Comparison of ENCODE assay signal across 33 cellular contexts in the genomic region with DNA sequence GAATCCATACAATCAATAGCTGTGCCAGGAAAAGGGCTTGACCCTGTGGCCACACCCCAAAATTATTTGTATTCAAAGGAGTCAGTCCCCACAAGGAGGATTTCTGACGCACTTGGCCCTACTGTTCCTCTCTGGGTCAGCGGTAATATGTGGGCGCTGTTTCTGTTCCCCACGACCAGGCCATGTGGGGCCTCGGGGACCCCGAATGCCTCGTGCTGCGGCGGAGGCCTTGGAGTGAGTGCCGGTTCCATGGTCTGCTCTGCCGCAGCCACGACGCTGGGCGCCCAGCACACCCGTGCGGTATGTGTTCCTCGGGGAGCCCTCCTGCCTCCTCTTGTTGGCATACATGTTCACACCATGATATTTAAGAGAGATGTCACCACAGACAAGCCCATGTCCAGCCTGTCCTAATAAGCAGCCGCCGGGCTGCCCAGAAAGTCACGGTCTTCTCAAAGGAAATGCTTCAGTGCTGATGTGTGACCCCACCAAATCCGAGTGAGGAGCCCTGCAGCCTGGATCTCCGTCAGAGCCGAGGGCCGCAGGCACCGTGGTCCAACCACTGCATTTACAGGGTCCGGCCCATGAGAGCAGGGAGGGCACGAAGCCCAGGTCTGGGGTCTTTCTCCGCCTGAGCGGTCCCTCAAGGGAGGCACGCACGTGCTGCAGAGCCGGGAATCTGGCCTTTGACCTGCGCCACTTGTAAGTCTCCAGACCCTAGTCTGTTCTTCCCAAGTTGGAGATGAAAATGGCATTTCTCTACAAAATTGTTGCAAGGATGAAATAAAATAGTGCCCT. TPM values are rescaled to one million over a fixed set of nuclear protein-coding genes. Genes with fewer than 3 reads are reported as not detected.
"Had no signal": no experiment of that assay in that cellular context is flagged by ENCODE, and none has a peak within 500 bp of the region (broad histone marks: within the 10 kb centered on the region; RNA-seq: fewer than 3 reads in every experiment).

No MANE protein-coding gene starts in this region.

- H3K9me3 ChIP-seq: left lung, lower lobe of right lung, pancreas, prostate gland, stomach, testis, thyroid gland, transverse colon, upper lobe of left lung, vagina had no signal

- H3K36me3 Mint-ChIP-seq: naive thymus-derived CD8-positive, alpha-beta T cell had no signal

- H3K27ac Mint-ChIP-seq: nephron; stimulated activated naive B cell treated with anti-CD40 and anti-IgM and Interleukin-4, amounts not matched to agents 10 μg/mL and 1 μg/mL and 100 μg/mL, for 72 hours had no signal

- H3K27me3 ChIP-seq: testis, thyroid gland, vagina had no signal

- H3K4me3 ChIP-seq: hepatocyte, left lung, lower lobe of right lung, pancreas, prostate gland, skin epidermis, stomach, testis, thyroid gland, transverse colon, upper lobe of left lung, vagina had no signal

- FAIRE-seq: pancreas had no signal

- H3K27ac ChIP-seq: hepatocyte, left lung, lower lobe of right lung, pancreas, prostate gland, skin epidermis, stomach, testis, thyroid gland, transverse colon, upper lobe of left lung, vagina had no signal

- DNase-seq: islet precursor cell; kidney glomerular epithelial cell; left cardiac atrium; lower lobe of right lung; mammary epithelial cell; mesenchymal stem cell; naive thymus-derived CD8-positive, alpha-beta T cell; pancreas; retina; right cardiac atrium; stimulated activated CD4-positive, alpha-beta T cell treated with anti-CD3 and anti-CD28 coated beads, Interleukin-12 subunit alpha, Interleukin-12 subunit beta, amount 100 ng/mL, for 4 hours; stimulated activated CD4-positive, alpha-beta T cell treated with anti-CD3 and anti-CD28 coated beads, Interleukin-15, amount 100 ng/mL, for 24 hours; stimulated activated CD4-positive, alpha-beta T cell treated with anti-CD3 and anti-CD28 coated beads, Interleukin-2, amount 100 ng/mL, for 24 hours; stimulated activated CD4-positive, alpha-beta T cell treated with anti-CD3 and anti-CD28 coated beads, Interleukin-4, amount 100 ng/mL, for 1 hour; stimulated activated naive B cell treated with anti-CD40 and anti-IgM and Interleukin-4, amounts not matched to agents 10 μg/mL and 1 μg/mL and 100 μg/mL, for 72 hours; stimulated activated naive CD8-positive, alpha-beta T cell treated with anti-CD3 and anti-CD28 coated beads, Interleukin-15, Interleukin-2, amounts not matched to agents 100 U/mL and 50 U/mL, for 24 hours; stomach; testis; thyroid gland; transverse colon had no signal

- H3K36me3 ChIP-seq: left lung, lower lobe of right lung, pancreas, prostate gland, stomach, thyroid gland, transverse colon, upper lobe of left lung, vagina had no signal

- H3K9me3 Mint-ChIP-seq: nephron, neural crest cell had no signal

- H3K4me3 Mint-ChIP-seq: naive thymus-derived CD8-positive, alpha-beta T cell; nephron; stimulated activated naive B cell treated with anti-CD40 and anti-IgM and Interleukin-4, amounts not matched to agents 10 μg/mL and 1 μg/mL and 100 μg/mL, for 72 hours had no signal

- ATAC-seq: left cardiac atrium; left lung; lower lobe of right lung; naive thymus-derived CD8-positive, alpha-beta T cell; pancreas; right cardiac atrium; sciatic nerve; stimulated activated naive B cell treated with anti-CD40 and anti-IgM and Interleukin-4, amounts not matched to agents 10 μg/mL and 1 μg/mL and 100 μg/mL, for 72 hours; stimulated activated naive CD8-positive, alpha-beta T cell treated with anti-CD3 and anti-CD28 coated beads, Interleukin-15, Interleukin-2, amounts not matched to agents 100 U/mL and 50 U/mL, for 24 hours had no signal

- H3K4me1 ChIP-seq: pancreas, prostate gland had no signal

RNA-seq across cellular contexts. Expression of gene EN2, which starts 36.0 kb away (rescaled TPM):
- total RNA-seq: hepatocyte; left lung; lower lobe of right lung; mucosa of gallbladder; naive thymus-derived CD8-positive, alpha-beta T cell; pancreas; sciatic nerve; stomach; transverse colon; upper lobe of left lung; urinary bladder had no signal
- polyA plus RNA-seq: liver; mammary epithelial cell; naive thymus-derived CD8-positive, alpha-beta T cell; pancreas had no signal

RNA-seq across cellular contexts. Expression of gene CNPY1, which starts 52.4 kb away (rescaled TPM):
- total RNA-seq: hepatocyte; left cardiac atrium; left lung; liver; lower lobe of right lung; mammary epithelial cell; mucosa of gallbladder; naive thymus-derived CD8-positive, alpha-beta T cell; omental fat pad; pancreas; prostate gland; right cardiac atrium; sciatic nerve; thyroid gland; transverse colon; upper lobe of left lung; vagina had no signal
- polyA plus RNA-seq: hepatocyte; liver; mammary epithelial cell; naive thymus-derived CD8-positive, alpha-beta T cell; pancreas; right cardiac atrium; stomach; urinary bladder had no signal
